Comparison of ENCODE assay signal across 22 cellular contexts in the genomic region with DNA sequence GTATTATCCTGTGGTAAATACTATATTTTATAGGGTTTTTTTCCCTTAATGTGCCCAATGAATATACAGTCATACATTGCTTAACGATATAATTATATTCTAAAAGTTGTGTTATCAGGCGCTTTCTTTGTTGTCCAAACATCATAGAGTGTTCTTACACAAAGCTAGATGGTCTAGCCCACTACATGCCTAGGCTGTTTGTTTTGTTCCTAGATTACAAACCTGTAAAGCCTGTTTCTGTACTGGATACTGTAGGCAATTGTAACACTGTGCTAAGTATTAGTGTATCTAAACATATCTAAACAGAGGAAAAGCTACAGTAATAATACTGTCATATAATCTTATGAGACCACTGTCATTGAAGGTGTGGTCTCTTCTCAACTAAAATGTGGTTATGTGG.
DNase-seq lines count a peak whose midpoint lies in the region; ATAC-seq, FAIRE-seq and TF ChIP-seq lines count a peak whose summit lies in the region.
"Had no signal": no experiment of that assay in that cellular context is flagged by ENCODE, and none has a peak within 500 bp of the region (broad histone marks: within the 10 kb centered on the region; RNA-seq: fewer than 3 reads in every experiment).

No MANE protein-coding gene starts in this region.

- H3K27ac ChIP-seq in GM23248 (no peak overlapping the region), ascending aorta (no peak overlapping the region)
- H3K27ac ChIP-seq: SK-N-MC had no signal

- DNase-seq in Calu3 (peak; percentile 22), LNCaP clone FGC (ENCODE audit: low read depth) (peak; percentile 76), epithelial cell of esophagus (ENCODE audit: low read depth) (peak; percentile 71), GM23248 (no peak), ascending aorta (ENCODE audit: low spot score in 2 of 2) (no peak), D721Med (ENCODE audit: insufficient read length, low spot score) (no peak)
- DNase-seq: BE2C; CD4-positive, CD25-positive, alpha-beta regulatory T cell; COR-L47; DMS153; EL; GOT3; NCI-H1105 treated with DMSO at 0.1 percent for 48 hours; NCI-H1694; NCI-H69 had no signal

- TF ChIP-seq CTCF in Calu3 (IDR thresholded peaks at IDR 0.05; ENCODE audit: unreplicated experiment) (no peak), LNCaP clone FGC (IDR thresholded peaks at IDR 0.05; ENCODE audit: control insufficient read depth, extremely low read depth, insufficient read depth) (no peak), epithelial cell of esophagus (IDR thresholded peaks at IDR 0.05; ENCODE audit: insufficient read depth, low read depth, low read length, missing control alignments) (no peak), nephron (IDR thresholded peaks at IDR 0.05; ENCODE audit: unreplicated experiment in 3 of 3) (no peak), ascending aorta (IDR thresholded peaks at IDR 0.05) (no peak), D721Med (IDR thresholded peaks at IDR 0.05; ENCODE audit: insufficient read depth, missing control alignments) (no peak)

- no peak for FAIRE-seq in D721Med (lab: Jason Lieb, UNC)
- FAIRE-seq: GM12878, K562, RCC 7860 had no signal

- CTCF ChIA-PET in Calu3 (lab: Charles Lee), result interaction anchor here (0.6 to 1.1 kb wide), 2 partner anchors 49 to 222 kb away, joined by 4 to 7 read pairs; no protein-coding TSS in a partner anchor

- H3K27me3 Mint-ChIP-seq in Calu3 (ENCODE audit: unreplicated experiment) (no peaks in the 10 kb centered on the region), nephron (ENCODE audit: low read depth) (no peaks in the 10 kb centered on the region)
- H3K27me3 Mint-ChIP-seq: CD4-positive, CD25-positive, alpha-beta regulatory T cell had no signal

- no peaks in the 10 kb centered on the region for H3K79me2 ChIP-seq in GM23248 (ENCODE audit: insufficient read depth)

- H3K9me3 Mint-ChIP-seq in Calu3 (ENCODE audit: low read depth, unreplicated experiment), result peaks cover 2% of the 10 kb centered on the region
- H3K9me3 Mint-ChIP-seq in nephron, result no peaks in the 10 kb centered on the region

- WGBS in GM23248 (ENCODE audit: low coverage in 1 of 2, low lambda C conversion rate in 2 of 2, missing lambda C conversion rate in 2 of 2), 2 experiments, result 98% methylated on average over 2 of the region's 2 CpGs

- H3K4me1 Mint-ChIP-seq in Calu3 (ENCODE audit: low read depth, unreplicated experiment), result peaks cover 34% of the 10 kb centered on the region
- H3K4me1 Mint-ChIP-seq in nephron, result peaks cover 47% of the 10 kb centered on the region

- BruUV-seq in Calu3 (replicated peaks; lab: Mats Ljungman, UMichigan), result no TSS peak

- no peak overlapping the region for H2AFZ ChIP-seq in GM23248

- in situ Hi-C loops in GM23248 (cut with MboI), result no loop called here

- no peaks in the 10 kb centered on the region for H4K20me1 ChIP-seq in GM23248 (ENCODE audit: insufficient read depth)

- no peaks in the 10 kb centered on the region for H3K9me3 ChIP-seq in GM23248 (ENCODE audit: low read depth)
- H3K9me3 ChIP-seq in ascending aorta, result no peaks in the 10 kb centered on the region
- H3K9me3 ChIP-seq: BE2C had no signal

- peaks cover 26% of the 10 kb centered on the region for H3F3A ChIP-seq in GM23248 (ENCODE audit: insufficient read depth)

- no peak overlapping the region for H3K4me3 Mint-ChIP-seq in Calu3 (ENCODE audit: low read depth, unreplicated experiment)
- no peak overlapping the region for H3K4me3 Mint-ChIP-seq in nephron

- no peak overlapping the region for H3K9ac ChIP-seq in GM23248

- no peak overlapping the region for H3K4me3 ChIP-seq in LNCaP clone FGC (ENCODE audit: low read depth, low read length)
- no peak overlapping the region for H3K4me3 ChIP-seq in epithelial cell of esophagus (ENCODE audit: low read length)
- no peak overlapping the region for H3K4me3 ChIP-seq in GM23248
- no peak overlapping the region for H3K4me3 ChIP-seq in ascending aorta
- H3K4me3 ChIP-seq: GM12878, K562, SK-N-MC had no signal

- ATAC-seq in HG03135 (IDR thresholded peaks at IDR 0.05; ENCODE audit: unreplicated experiment), result no peak
- ATAC-seq: GM12878, K562, Right ventricle myocardium inferior had no signal

- H3K36me3 ChIP-seq in GM23248 (ENCODE audit: low read depth) (no peaks in the 10 kb centered on the region), ascending aorta (no peaks in the 10 kb centered on the region)
- H3K36me3 ChIP-seq: BE2C had no signal

- peaks cover 22% of the 10 kb centered on the region for H3K4me1 ChIP-seq in GM23248 (ENCODE audit: insufficient read depth)
- peaks cover 0 to 14% of the 10 kb centered on the region in 2 donors for H3K4me1 ChIP-seq in ascending aorta
- H3K4me1 ChIP-seq: BE2C had no signal

- H3K9me2 ChIP-seq in GM23248 (ENCODE audit: insufficient read depth), result no peaks in the 10 kb centered on the region

- H3K27ac Mint-ChIP-seq in Calu3 (ENCODE audit: unreplicated experiment) (no peak overlapping the region), nephron (peak overlapping the region in 2 of 3 experiments; percentile 99)

- H3K36me3 Mint-ChIP-seq in Calu3 (ENCODE audit: insufficient read depth, unreplicated experiment), result no peaks in the 10 kb centered on the region
- H3K36me3 Mint-ChIP-seq in nephron (ENCODE audit: low read depth), result no peaks in the 10 kb centered on the region

- H3K27me3 ChIP-seq in GM23248 (replicated peaks; ENCODE audit: insufficient read depth) (no peaks in the 10 kb centered on the region), ascending aorta (no peaks in the 10 kb centered on the region)
- H3K27me3 ChIP-seq: BE2C had no signal

- H3K4me2 ChIP-seq in GM23248 (ENCODE audit: unreplicated experiment), result no peak overlapping the region

- intact Hi-C loops in Calu3 (cut with micrococcal nuclease; ENCODE audit: unreplicated experiment) (no loop called here), ascending aorta (cut with DNase I) (no loop called here)

Comparison
In these comparisons a context has a peak if more than half of its experiments do, and no peak if none do; other contexts are left out.
1. DNase-seq: peak in Calu3 (single experiment), LNCaP clone FGC (single experiment) and epithelial cell of esophagus (single experiment); none in GM23248 (single experiment), ascending aorta (0 of 2) and D721Med (single experiment).